ENCODE assay signal across 8 cellular contexts in the genomic region with DNA sequence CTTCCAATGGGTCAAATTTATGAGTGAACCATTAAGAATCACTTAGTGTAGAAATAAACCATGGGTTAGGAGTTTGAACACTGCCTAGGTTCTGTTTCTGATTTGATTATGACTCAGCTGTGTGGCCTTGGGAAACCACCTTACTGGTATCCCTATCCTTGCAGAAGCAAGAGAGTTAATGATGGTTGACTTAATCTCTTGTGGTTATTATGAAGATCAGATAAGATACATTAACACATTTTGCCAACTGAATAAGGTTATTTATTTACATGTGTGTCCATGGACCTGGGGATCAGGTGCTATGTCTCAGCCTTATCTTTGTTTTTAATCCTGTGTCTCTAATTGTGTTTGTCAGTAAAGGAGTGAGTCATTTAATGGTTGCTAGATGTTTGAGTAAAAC. TPM values are rescaled to one million over a fixed set of nuclear protein-coding genes. Genes with fewer than 3 reads are reported as not detected.
DNase-seq lines count a peak whose midpoint lies in the region; ATAC-seq and TF ChIP-seq lines count a peak whose summit lies in the region.

No MANE protein-coding gene starts in this region.

- H3K79me2 ChIP-seq in DND-41 (ENCODE audit: insufficient read depth, low read length) (no peaks in the 10 kb centered on the region; the same call in 1 of the 2 replicates), smooth muscle cell (ENCODE audit: low read depth) (no peaks in the 10 kb centered on the region)

- TF ChIP-seq CTCF in DND-41 (IDR thresholded peaks at IDR 0.05; ENCODE audit: borderline replicate concordance, extremely low read depth, low read length, poor library complexity, severe bottlenecking) (no peak), smooth muscle cell (IDR thresholded peaks at IDR 0.05; ENCODE audit: borderline replicate concordance, insufficient read depth, poor library complexity, severe bottlenecking) (no peak)

- peak; percentile 72 for ATAC-seq in DND-41 (ENCODE audit: insufficient read depth, low read depth)
- ATAC-seq in GM19467 (IDR thresholded peaks at IDR 0.05; ENCODE audit: unreplicated experiment): peak; percentile 85
- ATAC-seq in HG03575 (IDR thresholded peaks at IDR 0.05; ENCODE audit: extremely low read depth, insufficient number of reproducible peaks, low FRiP score, unreplicated experiment): peak; percentile 68
- ATAC-seq in HG02885 (IDR thresholded peaks at IDR 0.05; ENCODE audit: poor library complexity, unreplicated experiment): no peak
- no peak for ATAC-seq in HG02884 (IDR thresholded peaks at IDR 0.05; ENCODE audit: unreplicated experiment)

- intact Hi-C loops in posterior cingulate gyrus (cut with DNase I): no loop called here

- H3K36me3 ChIP-seq in DND-41 (ENCODE audit: insufficient read depth, low read length) (peaks cover 24% of the 10 kb centered on the region), smooth muscle cell (ENCODE audit: low read depth) (no peaks in the 10 kb centered on the region)

- H3K27ac ChIP-seq in DND-41 (ENCODE audit: low read length) (peak overlapping the region; percentile 27; the same call in 1 of the 2 replicates), smooth muscle cell (ENCODE audit: low read depth) (peak overlapping the region; percentile 40)

- H3K9ac ChIP-seq in DND-41 (ENCODE audit: low read depth, low read length): no peak overlapping the region
- no peak overlapping the region for H3K9ac ChIP-seq in smooth muscle cell (ENCODE audit: low read depth)

- no peak overlapping the region for H3K4me2 ChIP-seq in DND-41 (ENCODE audit: insufficient read depth, low read length)
- H3K4me2 ChIP-seq in smooth muscle cell: no peak overlapping the region

- H3K9me3 ChIP-seq in DND-41 (ENCODE audit: insufficient read depth, low read length, severe bottlenecking): no peaks in the 10 kb centered on the region
- no peaks in the 10 kb centered on the region for H3K9me3 ChIP-seq in smooth muscle cell (replicated peaks; ENCODE audit: low read depth)

- no peaks in the 10 kb centered on the region for H3K27me3 ChIP-seq in DND-41 (ENCODE audit: insufficient read depth, low read length, poor library complexity)
- H3K27me3 ChIP-seq in smooth muscle cell (ENCODE audit: low read depth): no peaks in the 10 kb centered on the region

- no peak for DNase-seq in DND-41
- DNase-seq in amniotic epithelial cell (ENCODE audit: low read depth): peak; percentile 92
- no peak for DNase-seq in smooth muscle cell (lab: John Stamatoyannopoulos, UW; ENCODE audit: unreplicated experiment)
- DNase-seq in posterior cingulate gyrus: no peak

- H4K20me1 ChIP-seq in DND-41 (ENCODE audit: insufficient read depth, low read length) (no peaks in the 10 kb centered on the region), smooth muscle cell (ENCODE audit: low read depth) (peaks cover under 1% of the 10 kb centered on the region)

- H3K4me1 ChIP-seq in DND-41 (ENCODE audit: insufficient read depth, low read length): peaks cover 5% of the 10 kb centered on the region; the same call in 1 of the 2 replicates
- H3K4me1 ChIP-seq in smooth muscle cell (ENCODE audit: low read depth): peaks cover 9% of the 10 kb centered on the region

- H2AFZ ChIP-seq in DND-41 (ENCODE audit: low read depth, low read length) (no peak overlapping the region), smooth muscle cell (ENCODE audit: low read depth) (no peak overlapping the region)

- peaks cover 3% of the 10 kb centered on the region for H3F3A ChIP-seq in smooth muscle cell (ENCODE audit: low read depth)

- H3K4me3 ChIP-seq in DND-41 (ENCODE audit: low read depth in 1 of 2, low read length in 2 of 2): no peak overlapping the region
- H3K4me3 ChIP-seq in smooth muscle cell: no peak overlapping the region

RNA-seq across cellular contexts. Expression of a gene that starts 5.4 kb away (rescaled TPM):
- 0.13 TPM in 1 of 2 replicates, not detected in the other for total RNA-seq in smooth muscle cell
- 1.2 TPM in 1 of 2 replicates, not detected in the other for polyA plus RNA-seq in smooth muscle cell

Comparison
In these comparisons a context has a peak if more than half of its experiments do, and no peak if none do; other contexts are left out.
1. ATAC-seq: peak in DND-41 (single experiment), GM19467 (single experiment) and HG03575 (single experiment); none in HG02885 (single experiment) and HG02884 (single experiment).